8 cellular contexts compared by ENCODE assay signal in genomic region chr1:11735854-11736745, GRCh38. TPM values are rescaled to one million over a fixed set of nuclear protein-coding genes. Genes with fewer than 3 reads are reported as not detected.
A peak's percentile ranks its signal among the peaks of the same experiment; 100 is the strongest.
DNase-seq lines count a peak whose midpoint lies in the region; ATAC-seq, FAIRE-seq and TF ChIP-seq lines count a peak whose summit lies in the region.

Gene AGTRAP (plus strand): TSS chr1:11736136. CDS start chr1:11736209, 73 bp downstream.

- H3K27me3 Mint-ChIP-seq in activated naive CD8-positive, alpha-beta T cell treated with anti-CD3 and anti-CD28 coated beads, Interleukin-2, amount 50 U/mL, for 24 hours = no peaks in the 10 kb centered on the region

- H4K91ac ChIP-seq in trophoblast cell (ENCODE audit: low read depth, low read length) = peak within 1 kb of the TSS; percentile 63

- peak within 1 kb of the TSS; percentile 91 for H3K4me3 Mint-ChIP-seq in activated naive CD8-positive, alpha-beta T cell treated with anti-CD3 and anti-CD28 coated beads, Interleukin-2, amount 50 U/mL, for 24 hours

- H3K4me2 ChIP-seq in trophoblast cell (ENCODE audit: low read length) = peak within 1 kb of the TSS; percentile 69

- H3K4me3 ChIP-seq in cardiac muscle cell (peak within 1 kb of the TSS; percentile 58), trophoblast cell (ENCODE audit: low read depth, low read length) (peak within 1 kb of the TSS; percentile 86), tibial artery (peak within 1 kb of the TSS; percentile 68)

- no peak within 1 kb of the TSS for H3K27ac ChIP-seq in cardiac muscle cell
- peak within 1 kb of the TSS; percentile 4 for H3K27ac ChIP-seq in trophoblast cell (ENCODE audit: low read depth, low read length)
- H3K27ac ChIP-seq in tibial artery = peak within 1 kb of the TSS; percentile 77 to 81

- peaks cover 5% of the 10 kb centered on the region for H3K79me2 ChIP-seq in trophoblast cell (ENCODE audit: control insufficient read depth, insufficient read depth, low read length, poor library complexity)

- H2AK5ac ChIP-seq in trophoblast cell (ENCODE audit: low read length) = no peak within 1 kb of the TSS

- peak within 1 kb of the TSS; percentile 10 for H2BK5ac ChIP-seq in trophoblast cell (ENCODE audit: low read depth, low read length, poor library complexity)

- peak within 1 kb of the TSS; percentile 94 for H2AFZ ChIP-seq in trophoblast cell (ENCODE audit: insufficient read depth, low read length, poor library complexity)

- intact Hi-C loops in tibial artery (cut with DNase I; ENCODE audit: low total_unique reads) = loop anchor here (5.0 kb wide), 1 partner anchor 71 kb away; the partner anchor contains the start of genes CLCN6 and MTHFR

- TF ChIP-seq CTCF in cardiac muscle cell (IDR thresholded peaks at IDR 0.05; ENCODE audit: low read depth, low read length) = no peak
- TF ChIP-seq CTCF in tibial artery (IDR thresholded peaks at IDR 0.05) = peak in 1 of 2 experiments; percentile 5

- H3K36me3 Mint-ChIP-seq in activated naive CD8-positive, alpha-beta T cell treated with anti-CD3 and anti-CD28 coated beads, Interleukin-2, amount 50 U/mL, for 24 hours (ENCODE audit: low read depth) = no peaks in the 10 kb centered on the region

- H4K8ac ChIP-seq in trophoblast cell (ENCODE audit: low read depth, low read length) = peak within 1 kb of the TSS; percentile 67

- H3K4me1 ChIP-seq in cardiac muscle cell (ENCODE audit: low read depth) (peaks cover 14% of the 10 kb centered on the region), trophoblast cell (ENCODE audit: control insufficient read depth in 1 of 2, insufficient read depth in 2 of 2, low read length in 2 of 2) (peaks cover 16 to 19% of the 10 kb centered on the region in 2 experiments), tibial artery (peaks cover 0 to 40% (median 17%) of the 10 kb centered on the region in 4 donors)

- H3K27me3 ChIP-seq in cardiac muscle cell (no peaks in the 10 kb centered on the region), trophoblast cell (ENCODE audit: insufficient read depth, low read length) (no peaks in the 10 kb centered on the region), tibial artery (no peaks in the 10 kb centered on the region)

- H3K9me3 ChIP-seq in cardiac muscle cell (ENCODE audit: low read depth) (no peaks in the 10 kb centered on the region), trophoblast cell (ENCODE audit: insufficient read depth, low read depth, low read length) (no peaks in the 10 kb centered on the region), tibial artery (no peaks in the 10 kb centered on the region)

- no CpG with 5 or more reads among the region's 59 CpGs for WGBS in trophoblast cell (ENCODE audit: extremely low coverage, insufficient coverage, insufficient read length)

- H3K9ac ChIP-seq in trophoblast cell (ENCODE audit: low read length) = peak within 1 kb of the TSS; percentile 54

- H3K4ac ChIP-seq in trophoblast cell (ENCODE audit: low read depth, low read length) = peak within 1 kb of the TSS; percentile 16

- DNase-seq in DMS53 treated with DMSO at 0.1 percent for 48 hours (lab: John Stamatoyannopoulos, UW; ENCODE audit: unreplicated experiment) (peak; percentile 66), H54 (ENCODE audit: insufficient read length, low spot score) (peak; percentile 72), NCI-H1092 treated with DMSO at 0.1 percent for 48 hours (lab: John Stamatoyannopoulos, UW) (peak; percentile 91), SW480 (ENCODE audit: low spot score) (peak; percentile 85), cardiac muscle cell (ENCODE audit: low read depth in 1 of 2, low spot score in 1 of 2) (peak; percentile 95), trophoblast cell (peak; percentile 88 to 95), tibial artery (peak; percentile 94 to 98)
- peak; percentile 91 for DNase-seq in activated naive CD8-positive, alpha-beta T cell treated with anti-CD3 and anti-CD28 coated beads, Interleukin-2, amount 50 U/mL, for 24 hours

- H3K79me1 ChIP-seq in trophoblast cell (ENCODE audit: low read length) = peaks cover 9% of the 10 kb centered on the region

- ATAC-seq in activated naive CD8-positive, alpha-beta T cell treated with anti-CD3 and anti-CD28 coated beads, Interleukin-2, amount 50 U/mL, for 24 hours = peak; percentile 77

- peak within 1 kb of the TSS; percentile 31 for H4K12ac ChIP-seq in trophoblast cell (ENCODE audit: low read depth, low read length)

- H3K36me3 ChIP-seq in cardiac muscle cell (no peaks in the 10 kb centered on the region), trophoblast cell (ENCODE audit: control insufficient read depth in 1 of 2, insufficient read depth in 2 of 2, low read length in 2 of 2) (no peaks in the 10 kb centered on the region), tibial artery (no peaks in the 10 kb centered on the region)

- peak within 1 kb of the TSS; percentile 65 for H2BK120ac ChIP-seq in trophoblast cell (ENCODE audit: insufficient read depth, low read length, poor library complexity)

- peak within 1 kb of the TSS; percentile 59 for H3K14ac ChIP-seq in trophoblast cell (ENCODE audit: low read length)

- no peak for FAIRE-seq in H54 (lab: Jason Lieb, UNC)

- H3K4me1 Mint-ChIP-seq in activated naive CD8-positive, alpha-beta T cell treated with anti-CD3 and anti-CD28 coated beads, Interleukin-2, amount 50 U/mL, for 24 hours = peaks cover 57% of the 10 kb centered on the region

- peak within 1 kb of the TSS; percentile 62 for H3K18ac ChIP-seq in trophoblast cell (ENCODE audit: low read length)

- TF ChIP-seq POLR2A in H54 (IDR thresholded peaks at IDR 0.05; ENCODE audit: low read depth, low read length) = peak; percentile 21; the same call in 1 of the 2 replicates

- H3K9me3 Mint-ChIP-seq in activated naive CD8-positive, alpha-beta T cell treated with anti-CD3 and anti-CD28 coated beads, Interleukin-2, amount 50 U/mL, for 24 hours = no peaks in the 10 kb centered on the region

- peak within 1 kb of the TSS; percentile 85 for H3K27ac Mint-ChIP-seq in activated naive CD8-positive, alpha-beta T cell treated with anti-CD3 and anti-CD28 coated beads, Interleukin-2, amount 50 U/mL, for 24 hours

- H3K23ac ChIP-seq in trophoblast cell (ENCODE audit: low read length) = no peak within 1 kb of the TSS

- peak within 1 kb of the TSS; percentile 2 for H2BK12ac ChIP-seq in trophoblast cell (ENCODE audit: low read length)

RNA-seq across cellular contexts. Expression of gene AGTRAP, which starts in this region (rescaled TPM):
- 56.7 and 58.6 TPM in 2 replicates for total RNA-seq in cardiac muscle cell
- polyA plus RNA-seq in cardiac muscle cell = 81.4 and 94.0 TPM in 2 replicates
- 22.0 and 22.9 TPM in 2 replicates for polyA plus RNA-seq in trophoblast cell (2013)
